31 cellular contexts compared by ENCODE assay signal in genomic region chr3:127013196-127013595, GRCh38.
"Had no signal": no experiment of that assay in that cellular context is flagged by ENCODE, and none has a peak within 500 bp of the region (broad histone marks: within the 10 kb centered on the region; RNA-seq: fewer than 3 reads in every experiment).

No MANE protein-coding gene starts in this region.

- H3K27me3 ChIP-seq: body of pancreas, breast epithelium, MG63 had no signal

- H3K9me3 ChIP-seq: body of pancreas, breast epithelium, MG63 had no signal

- H3K36me3 Mint-ChIP-seq: activated naive CD4-positive, alpha-beta T cell treated with anti-CD3 and anti-CD28 coated beads, Interleukin-2, amount 10 ng/mL, durations not matched to agents 7 days and 5 days; activated naive CD8-positive, alpha-beta T cell treated with anti-CD3 and anti-CD28 coated beads for 36 hours had no signal

- H3K27me3 Mint-ChIP-seq: activated B cell treated with CpG ODN at 0.5 μM for 24 hours; activated CD4-positive, alpha-beta memory T cell treated with anti-CD3 and anti-CD28 coated beads for 36 hours; activated naive CD4-positive, alpha-beta T cell treated with anti-CD3 and anti-CD28 coated beads, Interleukin-2, amount 10 ng/mL, durations not matched to agents 7 days and 5 days; activated naive CD8-positive, alpha-beta T cell treated with anti-CD3 and anti-CD28 coated beads for 36 hours had no signal

- H3K9me3 Mint-ChIP-seq: activated B cell treated with CpG ODN at 0.5 μM for 24 hours; activated CD4-positive, alpha-beta memory T cell treated with anti-CD3 and anti-CD28 coated beads for 36 hours; activated naive CD4-positive, alpha-beta T cell treated with anti-CD3 and anti-CD28 coated beads, Interleukin-2, amount 10 ng/mL, durations not matched to agents 7 days and 5 days; activated naive CD8-positive, alpha-beta T cell treated with anti-CD3 and anti-CD28 coated beads for 36 hours had no signal

- DNase-seq: activated B cell treated with CpG ODN at 0.5 μM for 24 hours; activated CD4-positive, alpha-beta memory T cell treated with anti-CD3 and anti-CD28 coated beads for 36 hours; activated CD4-positive, alpha-beta T cell treated with anti-CD3 and anti-CD28 coated beads for 4 hours; activated CD4-positive, alpha-beta T cell treated with anti-CD3 and anti-CD28 coated beads, Interleukin-2, amount 50 U/mL, for 1 hour; activated CD4-positive, CD25-positive, alpha-beta regulatory T cell treated with anti-CD3 and anti-CD28 coated beads, Interleukin-2, amount 50 U/mL, for 72 hours; activated CD8-positive, alpha-beta memory T cell treated with anti-CD3 and anti-CD28 coated beads, Interleukin-2, amount 50 U/mL, for 4 hours; activated effector memory CD4-positive, alpha-beta T cell treated with Interleukin-2 at 50 U/mL for 16 hours; activated naive CD4-positive, alpha-beta T cell treated with anti-CD3 and anti-CD28 coated beads, Interleukin-2, amount 10 ng/mL, durations not matched to agents 7 days and 5 days; activated naive CD8-positive, alpha-beta T cell treated with anti-CD3 and anti-CD28 coated beads for 36 hours; activated T-cell treated with anti-CD3 and anti-CD28 coated beads, Interleukin-2, amount 50 U/mL, for 48 hours; amygdala; body of pancreas; KG1; MG63; NCI-H1092; NCI-H1436 treated with DMSO at 0.1 percent for 48 hours; NCI-H187; NCI-H2029 treated with DMSO at 0.1 percent for 48 hours; NCI-H2171 treated with DMSO at 0.1 percent for 48 hours; NCI-H345; NCI-H526; NCI-H748 treated with DMSO at 0.1 percent for 48 hours; NK-92 treated with Interleukin-12 subunit alpha and Interleukin-12 subunit beta, amount 100 ng/mL, for 24 hours; PC-9; SIG-M5; SW 1271; T-helper 1 cell; T-helper 2 cell; T-helper 9 cell had no signal

- H3K27ac Mint-ChIP-seq: activated B cell treated with CpG ODN at 0.5 μM for 24 hours; activated CD4-positive, alpha-beta memory T cell treated with anti-CD3 and anti-CD28 coated beads for 36 hours; activated naive CD4-positive, alpha-beta T cell treated with anti-CD3 and anti-CD28 coated beads, Interleukin-2, amount 10 ng/mL, durations not matched to agents 7 days and 5 days; activated naive CD8-positive, alpha-beta T cell treated with anti-CD3 and anti-CD28 coated beads for 36 hours had no signal

- H3K4me3 ChIP-seq: body of pancreas, breast epithelium, MG63, PC-9 had no signal

- H3K4me3 Mint-ChIP-seq: activated B cell treated with CpG ODN at 0.5 μM for 24 hours; activated CD4-positive, alpha-beta memory T cell treated with anti-CD3 and anti-CD28 coated beads for 36 hours; activated naive CD4-positive, alpha-beta T cell treated with anti-CD3 and anti-CD28 coated beads, Interleukin-2, amount 10 ng/mL, durations not matched to agents 7 days and 5 days; activated naive CD8-positive, alpha-beta T cell treated with anti-CD3 and anti-CD28 coated beads for 36 hours had no signal

- H3K4me1 ChIP-seq: body of pancreas, breast epithelium had no signal

- ATAC-seq: body of pancreas, Right ventricle myocardium inferior had no signal

- H3K4me1 Mint-ChIP-seq: activated naive CD4-positive, alpha-beta T cell treated with anti-CD3 and anti-CD28 coated beads, Interleukin-2, amount 10 ng/mL, durations not matched to agents 7 days and 5 days; activated naive CD8-positive, alpha-beta T cell treated with anti-CD3 and anti-CD28 coated beads for 36 hours had no signal
